Comparison of ENCODE assay signal across 17 cellular contexts in the genomic region with DNA sequence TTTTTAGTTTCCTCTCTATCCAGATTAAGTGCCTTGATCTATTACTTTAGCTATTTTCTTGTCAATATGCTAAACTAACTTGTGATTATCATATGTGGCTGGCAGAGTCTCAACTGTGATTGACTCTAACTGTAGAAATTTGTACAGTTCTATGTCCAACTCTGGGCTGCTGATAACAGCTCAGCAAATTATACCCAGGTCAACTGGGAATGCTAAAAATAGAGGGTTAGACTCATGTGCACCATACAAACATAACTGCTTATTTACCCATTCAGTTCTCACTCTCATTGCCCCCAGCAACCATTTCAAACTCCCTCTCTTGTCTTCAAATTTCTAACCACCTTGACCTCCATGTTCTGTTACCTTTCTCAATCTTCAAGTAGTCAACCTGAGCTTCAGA.
"Had no signal": no experiment of that assay in that cellular context is flagged by ENCODE, and none has a peak within 500 bp of the region (broad histone marks: within the 10 kb centered on the region; RNA-seq: fewer than 3 reads in every experiment).

No MANE protein-coding gene starts in this region.

- DNase-seq: dermis blood vessel endothelial cell; dorsolateral prefrontal cortex; effector CD4-positive, alpha-beta T cell; effector memory CD4-positive, alpha-beta T cell; foreskin keratinocyte; heart right ventricle; hippocampal formation; left colon; left ventricle myocardium inferior; lower lobe of right lung; mesenchymal stem cell; mucosa of descending colon; naive B cell had no signal

- H3K27ac ChIP-seq: coronary artery, dorsolateral prefrontal cortex, esophagus muscularis mucosa, foreskin keratinocyte, gastroesophageal sphincter, heart right ventricle, left ventricle myocardium inferior, lower lobe of right lung had no signal

- H3K36me3 ChIP-seq: esophagus muscularis mucosa, gastroesophageal sphincter, heart right ventricle, left ventricle myocardium inferior, lower lobe of right lung had no signal

- H3K4me3 ChIP-seq: coronary artery, dorsolateral prefrontal cortex, esophagus muscularis mucosa, gastroesophageal sphincter, heart right ventricle, left ventricle myocardium inferior, lower lobe of right lung, mucosa of descending colon had no signal

- ATAC-seq: foreskin keratinocyte, gastroesophageal sphincter, left colon, left lobe of liver, lower lobe of right lung, mucosa of descending colon had no signal

- H3K9me3 ChIP-seq: esophagus muscularis mucosa, gastroesophageal sphincter, heart right ventricle, left ventricle myocardium inferior, lower lobe of right lung, mucosa of descending colon had no signal

- H3K27me3 ChIP-seq: esophagus muscularis mucosa, foreskin keratinocyte, gastroesophageal sphincter, heart right ventricle had no signal

- H3K4me1 ChIP-seq: esophagus muscularis mucosa, foreskin keratinocyte, gastroesophageal sphincter, lower lobe of right lung had no signal
